11 cellular contexts compared by ENCODE assay signal in the genomic region with DNA sequence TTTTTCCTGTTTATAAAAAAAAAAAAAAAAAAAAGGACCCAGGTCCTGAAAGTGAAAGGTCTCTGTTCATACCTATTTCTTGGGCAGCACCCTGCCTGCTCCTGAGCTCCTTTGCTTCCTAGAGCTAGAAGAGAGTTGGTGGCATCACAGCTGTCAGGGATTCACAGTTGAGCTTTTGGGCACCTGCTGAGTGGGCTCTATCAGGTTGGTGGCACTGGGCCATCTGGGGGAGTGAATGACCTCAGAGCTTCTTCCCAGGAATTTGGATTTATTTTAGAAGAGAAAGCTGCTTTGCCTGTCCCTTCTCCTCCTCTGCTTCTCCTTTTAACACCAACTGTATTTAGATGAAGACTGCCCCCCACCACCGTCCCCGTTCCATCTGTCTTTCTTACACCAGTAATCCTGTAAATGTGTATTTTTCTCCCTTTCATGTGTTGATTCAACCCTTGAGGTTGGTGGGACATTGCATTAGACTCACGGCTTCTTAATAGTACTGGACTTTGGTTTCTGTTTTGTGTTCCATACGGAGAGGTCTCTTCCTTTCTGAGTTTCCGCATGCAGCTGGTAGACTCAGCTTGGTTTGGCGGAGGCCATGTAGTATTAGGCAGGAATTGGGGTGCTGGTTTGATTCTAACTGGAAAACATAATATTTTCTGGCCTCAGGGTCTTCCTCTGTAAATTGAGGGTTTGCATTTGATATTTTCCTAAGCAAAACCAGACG. TPM values are rescaled to one million over a fixed set of nuclear protein-coding genes. Genes with fewer than 3 reads are reported as not detected.
A peak's percentile ranks its signal among the peaks of the same experiment; 100 is the strongest.
DNase-seq lines count a peak whose midpoint lies in the region; ATAC-seq and TF ChIP-seq lines count a peak whose summit lies in the region.
"Had no signal": no experiment of that assay in that cellular context is flagged by ENCODE, and none has a peak within 500 bp of the region (broad histone marks: within the 10 kb centered on the region; RNA-seq: fewer than 3 reads in every experiment).

No MANE protein-coding gene starts in this region.

- H3F3A ChIP-seq in DOHH2 (ENCODE audit: control insufficient read depth, insufficient read depth) = peaks cover 15% of the 10 kb centered on the region

- peaks cover 98% of the 10 kb centered on the region for H3K4me1 Mint-ChIP-seq in CD4-positive, alpha-beta T cell (ENCODE audit: low read depth)
- peaks cover 93 to 98% (median 97%) of the 10 kb centered on the region in 3 donors for H3K4me1 Mint-ChIP-seq in T-cell

- peaks cover 98% of the 10 kb centered on the region for H3K79me2 ChIP-seq in DOHH2 (ENCODE audit: control insufficient read depth, low read length)

- CTCF ChIA-PET in CD4-positive, alpha-beta T cell (lab: Charles Lee) = interaction anchor here (0.7 to 4.4 kb wide), 15 partner anchors 10 to 166 kb away, joined by 3 to 55 read pairs (median 4); no protein-coding TSS in a partner anchor
- CTCF ChIA-PET in T-cell (lab: Charles Lee) = interaction anchor here (0.5 to 5.0 kb wide), 31 partner anchors 8 to 1487 kb away, joined by 3 to 76 read pairs (median 5); a partner anchor contains a TSS

- peak overlapping the region; percentile 65 for H3K27ac Mint-ChIP-seq in CD4-positive, alpha-beta T cell
- peak overlapping the region; percentile 83 to 85 for H3K27ac Mint-ChIP-seq in T-cell
- H3K27ac Mint-ChIP-seq: progenitor cell of endocrine pancreas had no signal

- H3K36me3 ChIP-seq in DOHH2 (ENCODE audit: control insufficient read depth, low read length) = peaks cover 2% of the 10 kb centered on the region; the same call in 1 of the 2 replicates
- H3K36me3 ChIP-seq: breast epithelium had no signal

- no peaks in the 10 kb centered on the region for H3K36me3 Mint-ChIP-seq in CD4-positive, alpha-beta T cell (ENCODE audit: low read depth)
- H3K36me3 Mint-ChIP-seq in T-cell = peaks cover 3% of the 10 kb centered on the region

- H3K27me3 Mint-ChIP-seq in CD4-positive, alpha-beta T cell = no peaks in the 10 kb centered on the region
- H3K27me3 Mint-ChIP-seq in T-cell = no peaks in the 10 kb centered on the region
- H3K27me3 Mint-ChIP-seq: progenitor cell of endocrine pancreas had no signal

- ATAC-seq in CD4-positive, alpha-beta T cell (ENCODE audit: poor library complexity) = no peak
- ATAC-seq in T-cell (replicated peaks in 1 of 4) = no peak
- no peak for ATAC-seq in GM19035 (IDR thresholded peaks at IDR 0.05; ENCODE audit: unreplicated experiment)

- intact Hi-C loops in CD4-positive, alpha-beta T cell (cut with DNase I, micrococcal nuclease) = loop anchor here (1.0 to 5.0 kb wide), 6 partner anchors 14 to 166 kb away; no protein-coding TSS in a partner anchor

- POLR2A ChIA-PET in CD4-positive, alpha-beta T cell (lab: Charles Lee) = interaction anchor here (0.5 to 4.8 kb wide), 8 partner anchors 11 to 651 kb away, joined by 3 to 32 read pairs (median 4); no protein-coding TSS in a partner anchor
- POLR2A ChIA-PET in T-cell (lab: Charles Lee) = interaction anchor here in 1 of 2 donors (0.6 kb wide), 1 partner anchor 115 kb away, joined by 3 read pairs; no protein-coding TSS in a partner anchor

- no peak for TF ChIP-seq CTCF in CD4-positive, alpha-beta T cell (IDR thresholded peaks at IDR 0.05)
- TF ChIP-seq CTCF in DOHH2 (IDR thresholded peaks at IDR 0.05; ENCODE audit: low read depth, low read length, poor library complexity, severe bottlenecking) = no peak

- DNase-seq in CD4-positive, alpha-beta T cell = no peak
- DNase-seq in T-cell = no peak
- peak; percentile 64 for DNase-seq in myocyte (ENCODE audit: low read depth)
- DNase-seq in kidney glomerular epithelial cell (lab: John Stamatoyannopoulos, UW) = no peak
- no peak for DNase-seq in NAMALWA (ENCODE audit: low spot score)
- DNase-seq: GOT3, PC-3 had no signal

- peaks cover 7% of the 10 kb centered on the region; the same call in 1 of the 2 replicates for H4K20me1 ChIP-seq in DOHH2 (ENCODE audit: control insufficient read depth, insufficient read depth, low read depth, low read length)

- no peaks in the 10 kb centered on the region for H3K9me3 ChIP-seq in CD4-positive, alpha-beta T cell (ENCODE audit: control insufficient read depth, low read length)
- H3K9me3 ChIP-seq in DOHH2 (ENCODE audit: control insufficient read depth, insufficient read depth, low read length) = no peaks in the 10 kb centered on the region; the same call in 1 of the 2 replicates
- H3K9me3 ChIP-seq: breast epithelium had no signal

- H3K4me1 ChIP-seq in DOHH2 (ENCODE audit: control insufficient read depth, low read length) = peaks cover 89% of the 10 kb centered on the region
- H3K4me1 ChIP-seq: breast epithelium had no signal

- no peak overlapping the region for H3K4me3 ChIP-seq in DOHH2 (ENCODE audit: low read length)
- H3K4me3 ChIP-seq: breast epithelium had no signal

- H3K9me3 Mint-ChIP-seq in CD4-positive, alpha-beta T cell = no peaks in the 10 kb centered on the region
- H3K9me3 Mint-ChIP-seq in T-cell = no peaks in the 10 kb centered on the region

- H3K27me3 ChIP-seq in CD4-positive, alpha-beta T cell (ENCODE audit: control insufficient read depth, insufficient read depth, low read length) = no peaks in the 10 kb centered on the region
- H3K27me3 ChIP-seq in DOHH2 (ENCODE audit: control insufficient read depth, low read length) = no peaks in the 10 kb centered on the region
- H3K27me3 ChIP-seq: breast epithelium had no signal

- H3K9me2 ChIP-seq in DOHH2 (replicated peaks; ENCODE audit: control insufficient read depth, low read length) = no peaks in the 10 kb centered on the region

- no peak overlapping the region for H3K27ac ChIP-seq in CD4-positive, alpha-beta T cell (ENCODE audit: low read depth, low read length)
- H3K27ac ChIP-seq in DOHH2 (ENCODE audit: low read depth, low read length) = no peak overlapping the region
- H3K27ac ChIP-seq: breast epithelium had no signal

- peak overlapping the region; percentile 19 for H3K4me2 ChIP-seq in DOHH2 (ENCODE audit: low read length)

- peak overlapping the region; percentile 22 for H3K4me3 Mint-ChIP-seq in CD4-positive, alpha-beta T cell
- peak overlapping the region; percentile 10 to 64 (median 37) for H3K4me3 Mint-ChIP-seq in T-cell

RNA-seq across cellular contexts. Expression of a gene that starts 7.6 kb away (rescaled TPM):
- total RNA-seq in CD4-positive, alpha-beta T cell = 10 to 100 TPM; 77.5 to 77.8 TPM
- total RNA-seq in T-cell (10 to 100 TPM; 61.1 to 94.9 (median 81.8) TPM), myocyte (18.9 and 20.0 TPM in 2 replicates)
- 13.1 TPM for polyA plus RNA-seq in myocyte (2012)
